Comparison of ENCODE assay signal across 1 cellular context in genomic region chr21:29849735-29850176, GRCh38.
A peak's percentile ranks its signal among the peaks of the same experiment; 100 is the strongest.
TF ChIP-seq lines count a peak whose summit lies in the region.

No MANE protein-coding gene starts in this region.

TF ChIP-seq in K562, 482 proteins besides CTCF, POLR2A, EP300 and RAD21 (continued from another document and continues in another):
- no peak for TF ChIP-seq MGA (IDR thresholded peaks at IDR 0.05)
- TF ChIP-seq ZBTB43 (CRISPR knock-in tag; IDR thresholded peaks at IDR 0.05), result no peak
- 0 out of 2 replicates have a peak, but pooled peaks have one; percentile 32 for TF ChIP-seq JUND (IDR thresholded peaks at IDR 0.05; ENCODE audit: borderline replicate concordance, low read depth, low read length)
- TF ChIP-seq JUND (tag; IDR thresholded peaks at IDR 0.05; ENCODE audit: borderline replicate concordance, low read depth, low read length), result no peak; the same call in 2 of the 3 replicates
- no peak for TF ChIP-seq TGIF2 (CRISPR knock-in tag; IDR thresholded peaks at IDR 0.05)
- peak in 1 of 2 experiments; percentile 30; a peak in 1 of 4 replicates for TF ChIP-seq KDM4B (IDR thresholded peaks at IDR 0.05; ENCODE audit: borderline replicate concordance in 2 of 2, low read depth in 1 of 2)
- TF ChIP-seq DMBX1 (CRISPR knock-in tag; IDR thresholded peaks at IDR 0.05; ENCODE audit: borderline replicate concordance), result peak; percentile 65; the same call in 1 of the 2 replicates
- no peak for TF ChIP-seq ZBTB49 (CRISPR knock-in tag; IDR thresholded peaks at IDR 0.05; ENCODE audit: borderline replicate concordance)
- no peak for TF ChIP-seq XRCC3 (IDR thresholded peaks at IDR 0.05)
- 0 out of 2 replicates have a peak, but pooled peaks have one; percentile 39 for TF ChIP-seq ARID3A (IDR thresholded peaks at IDR 0.05; ENCODE audit: borderline replicate concordance, low read depth, low read length)
- no peak for TF ChIP-seq CUX1 (CRISPR knock-in tag; IDR thresholded peaks at IDR 0.05)
- TF ChIP-seq MAZ (CRISPR knock-in tag; conservative IDR thresholded peaks at IDR 0.05 in 1 of 2, IDR thresholded peaks at IDR 0.05 in 1 of 2), result 0 out of 4 replicates have a peak, but pooled peaks of 1 of the 2 experiments have one; percentile 15
- no peak for TF ChIP-seq ARID1B (IDR thresholded peaks at IDR 0.05)
- TF ChIP-seq ZNF395 (CRISPR knock-in tag; IDR thresholded peaks at IDR 0.05), result no peak
- TF ChIP-seq RB1 (IDR thresholded peaks at IDR 0.05; ENCODE audit: low read depth), result peak; percentile 41; the same call in 1 of the 2 replicates
- no peak for TF ChIP-seq CHD2 (IDR thresholded peaks at IDR 0.05; ENCODE audit: low read depth, low read length)
- 0 out of 2 replicates have a peak, but pooled peaks have one; percentile 12 for TF ChIP-seq SOX6 (IDR thresholded peaks at IDR 0.05)
- TF ChIP-seq STAG1 (CRISPR knock-in tag; IDR thresholded peaks at IDR 0.05; ENCODE audit: borderline replicate concordance), result peak; percentile 54; the same call in 1 of the 2 replicates
- no peak for TF ChIP-seq MBD1 (CRISPR knock-in tag; IDR thresholded peaks at IDR 0.05)
- TF ChIP-seq LCOR (CRISPR knock-in tag; IDR thresholded peaks at IDR 0.05), result no peak
- peak; percentile 42 for TF ChIP-seq NEUROD1 (IDR thresholded peaks at IDR 0.05; ENCODE audit: borderline replicate concordance, low read depth, low read length, partially characterized antibody)
- TF ChIP-seq ID3 (CRISPR knock-in tag; IDR thresholded peaks at IDR 0.05), result no peak
- 0 out of 2 replicates have a peak, but pooled peaks have one; percentile 29 for TF ChIP-seq ID3 (tag; IDR thresholded peaks at IDR 0.05)
